ENCODE assay signal across 1 cellular context in the genomic region with DNA sequence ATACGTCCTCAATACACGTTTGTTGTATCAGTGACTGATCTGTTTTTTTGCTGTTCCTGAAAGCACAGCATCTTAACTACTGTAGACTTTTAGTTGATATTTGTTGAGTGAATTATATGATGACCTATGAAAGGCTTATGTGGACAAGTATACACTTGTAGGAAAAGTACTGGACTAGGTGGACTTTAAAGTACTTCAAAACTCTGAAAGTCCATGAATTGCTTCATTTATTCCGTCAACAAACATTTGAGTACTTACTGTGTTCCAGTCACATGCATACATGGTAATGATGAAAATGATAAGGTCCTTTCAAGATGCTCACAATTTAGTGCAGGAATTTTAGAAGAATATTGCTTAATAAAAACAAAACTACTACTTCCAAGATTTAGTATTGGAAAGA.
TF ChIP-seq lines count a peak whose summit lies in the region.

No MANE protein-coding gene starts in this region.

TF ChIP-seq in WTC11, 78 proteins besides CTCF, POLR2A, EP300 and RAD21 (continued from another document):
- TF ChIP-seq, protein P1, sequence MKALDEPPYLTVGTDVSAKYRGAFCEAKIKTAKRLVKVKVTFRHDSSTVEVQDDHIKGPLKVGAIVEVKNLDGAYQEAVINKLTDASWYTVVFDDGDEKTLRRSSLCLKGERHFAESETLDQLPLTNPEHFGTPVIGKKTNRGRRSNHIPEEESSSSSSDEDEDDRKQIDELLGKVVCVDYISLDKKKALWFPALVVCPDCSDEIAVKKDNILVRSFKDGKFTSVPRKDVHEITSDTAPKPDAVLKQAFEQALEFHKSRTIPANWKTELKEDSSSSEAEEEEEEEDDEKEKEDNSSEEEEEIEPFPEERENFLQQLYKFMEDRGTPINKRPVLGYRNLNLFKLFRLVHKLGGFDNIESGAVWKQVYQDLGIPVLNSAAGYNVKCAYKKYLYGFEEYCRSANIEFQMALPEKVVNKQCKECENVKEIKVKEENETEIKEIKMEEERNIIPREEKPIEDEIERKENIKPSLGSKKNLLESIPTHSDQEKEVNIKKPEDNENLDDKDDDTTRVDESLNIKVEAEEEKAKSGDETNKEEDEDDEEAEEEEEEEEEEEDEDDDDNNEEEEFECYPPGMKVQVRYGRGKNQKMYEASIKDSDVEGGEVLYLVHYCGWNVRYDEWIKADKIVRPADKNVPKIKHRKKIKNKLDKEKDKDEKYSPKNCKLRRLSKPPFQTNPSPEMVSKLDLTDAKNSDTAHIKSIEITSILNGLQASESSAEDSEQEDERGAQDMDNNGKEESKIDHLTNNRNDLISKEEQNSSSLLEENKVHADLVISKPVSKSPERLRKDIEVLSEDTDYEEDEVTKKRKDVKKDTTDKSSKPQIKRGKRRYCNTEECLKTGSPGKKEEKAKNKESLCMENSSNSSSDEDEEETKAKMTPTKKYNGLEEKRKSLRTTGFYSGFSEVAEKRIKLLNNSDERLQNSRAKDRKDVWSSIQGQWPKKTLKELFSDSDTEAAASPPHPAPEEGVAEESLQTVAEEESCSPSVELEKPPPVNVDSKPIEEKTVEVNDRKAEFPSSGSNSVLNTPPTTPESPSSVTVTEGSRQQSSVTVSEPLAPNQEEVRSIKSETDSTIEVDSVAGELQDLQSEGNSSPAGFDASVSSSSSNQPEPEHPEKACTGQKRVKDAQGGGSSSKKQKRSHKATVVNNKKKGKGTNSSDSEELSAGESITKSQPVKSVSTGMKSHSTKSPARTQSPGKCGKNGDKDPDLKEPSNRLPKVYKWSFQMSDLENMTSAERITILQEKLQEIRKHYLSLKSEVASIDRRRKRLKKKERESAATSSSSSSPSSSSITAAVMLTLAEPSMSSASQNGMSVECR (CRISPR knock-in tag; IDR thresholded peaks at IDR 0.05; ENCODE audit: borderline replicate concordance) = no peak
- TF ChIP-seq ESRRA (CRISPR knock-in tag; IDR thresholded peaks at IDR 0.05; ENCODE audit: borderline replicate concordance) (no peak), ELF4 (CRISPR knock-in tag; IDR thresholded peaks at IDR 0.05; ENCODE audit: low read depth) (no peak), STAT6 (CRISPR knock-in tag; conservative IDR thresholded peaks at IDR 0.05; ENCODE audit: low read depth) (no peak), KAT7 (CRISPR knock-in tag; IDR thresholded peaks at IDR 0.05; ENCODE audit: borderline replicate concordance) (no peak), ZNF423 (CRISPR knock-in tag; IDR thresholded peaks at IDR 0.05) (no peak), ZNF396 (CRISPR knock-in tag; IDR thresholded peaks at IDR 0.05; ENCODE audit: borderline replicate concordance) (no peak), RELA (CRISPR knock-in tag; IDR thresholded peaks at IDR 0.05; ENCODE audit: borderline replicate concordance) (no peak), FOXP4 (CRISPR knock-in tag; IDR thresholded peaks at IDR 0.05) (no peak)
- TF ChIP-seq, protein P2, sequence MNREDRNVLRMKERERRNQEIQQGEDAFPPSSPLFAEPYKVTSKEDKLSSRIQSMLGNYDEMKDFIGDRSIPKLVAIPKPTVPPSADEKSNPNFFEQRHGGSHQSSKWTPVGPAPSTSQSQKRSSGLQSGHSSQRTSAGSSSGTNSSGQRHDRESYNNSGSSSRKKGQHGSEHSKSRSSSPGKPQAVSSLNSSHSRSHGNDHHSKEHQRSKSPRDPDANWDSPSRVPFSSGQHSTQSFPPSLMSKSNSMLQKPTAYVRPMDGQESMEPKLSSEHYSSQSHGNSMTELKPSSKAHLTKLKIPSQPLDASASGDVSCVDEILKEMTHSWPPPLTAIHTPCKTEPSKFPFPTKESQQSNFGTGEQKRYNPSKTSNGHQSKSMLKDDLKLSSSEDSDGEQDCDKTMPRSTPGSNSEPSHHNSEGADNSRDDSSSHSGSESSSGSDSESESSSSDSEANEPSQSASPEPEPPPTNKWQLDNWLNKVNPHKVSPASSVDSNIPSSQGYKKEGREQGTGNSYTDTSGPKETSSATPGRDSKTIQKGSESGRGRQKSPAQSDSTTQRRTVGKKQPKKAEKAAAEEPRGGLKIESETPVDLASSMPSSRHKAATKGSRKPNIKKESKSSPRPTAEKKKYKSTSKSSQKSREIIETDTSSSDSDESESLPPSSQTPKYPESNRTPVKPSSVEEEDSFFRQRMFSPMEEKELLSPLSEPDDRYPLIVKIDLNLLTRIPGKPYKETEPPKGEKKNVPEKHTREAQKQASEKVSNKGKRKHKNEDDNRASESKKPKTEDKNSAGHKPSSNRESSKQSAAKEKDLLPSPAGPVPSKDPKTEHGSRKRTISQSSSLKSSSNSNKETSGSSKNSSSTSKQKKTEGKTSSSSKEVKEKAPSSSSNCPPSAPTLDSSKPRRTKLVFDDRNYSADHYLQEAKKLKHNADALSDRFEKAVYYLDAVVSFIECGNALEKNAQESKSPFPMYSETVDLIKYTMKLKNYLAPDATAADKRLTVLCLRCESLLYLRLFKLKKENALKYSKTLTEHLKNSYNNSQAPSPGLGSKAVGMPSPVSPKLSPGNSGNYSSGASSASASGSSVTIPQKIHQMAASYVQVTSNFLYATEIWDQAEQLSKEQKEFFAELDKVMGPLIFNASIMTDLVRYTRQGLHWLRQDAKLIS (CRISPR knock-in tag; IDR thresholded peaks at IDR 0.05; ENCODE audit: borderline replicate concordance) = no peak
- TF ChIP-seq, protein P3, sequence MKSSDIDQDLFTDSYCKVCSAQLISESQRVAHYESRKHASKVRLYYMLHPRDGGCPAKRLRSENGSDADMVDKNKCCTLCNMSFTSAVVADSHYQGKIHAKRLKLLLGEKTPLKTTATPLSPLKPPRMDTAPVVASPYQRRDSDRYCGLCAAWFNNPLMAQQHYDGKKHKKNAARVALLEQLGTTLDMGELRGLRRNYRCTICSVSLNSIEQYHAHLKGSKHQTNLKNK (CRISPR knock-in tag; IDR thresholded peaks at IDR 0.05) = no peak
